8 cellular contexts compared by ENCODE assay signal in the genomic region with DNA sequence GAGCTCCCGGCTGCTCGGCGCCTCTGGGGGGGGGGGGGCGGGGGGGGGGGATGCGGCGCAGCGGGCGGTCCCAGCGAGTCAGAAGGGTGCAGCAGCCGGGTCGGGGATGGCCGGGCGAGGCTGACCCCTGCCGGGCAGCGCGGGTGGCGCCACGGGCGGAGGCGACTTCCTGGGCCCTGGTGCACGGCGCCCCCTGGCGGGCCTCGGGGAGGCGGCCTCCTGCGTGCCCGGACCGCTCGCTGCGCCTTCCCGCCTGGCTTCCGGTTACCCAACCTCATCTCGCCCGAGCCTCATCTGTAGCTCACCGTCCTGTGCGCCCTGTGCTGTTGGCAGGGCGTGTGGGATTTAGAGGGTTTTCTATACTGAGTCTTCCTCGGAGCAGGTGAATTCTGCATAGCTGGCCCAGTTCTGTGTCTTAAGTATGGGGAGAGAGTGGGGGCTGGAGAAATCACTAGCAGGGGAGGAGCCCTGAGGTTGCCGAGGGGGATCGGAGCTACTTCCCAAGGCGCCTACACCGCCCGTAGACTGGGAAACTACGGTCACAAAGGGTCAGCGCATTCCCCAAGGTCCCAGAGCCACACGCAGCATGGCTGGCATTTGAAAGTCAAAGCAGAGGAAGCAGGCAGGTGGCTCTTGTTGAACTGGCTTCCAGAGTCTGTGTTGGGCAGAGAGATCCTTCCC. TPM values are rescaled to one million over a fixed set of nuclear protein-coding genes. Genes with fewer than 3 reads are reported as not detected.
DNase-seq lines count a peak whose midpoint lies in the region; ATAC-seq and TF ChIP-seq lines count a peak whose summit lies in the region.

No MANE protein-coding gene starts in this region.

- no TSS peak for BruUV-seq in mammary epithelial cell (replicated peaks; lab: Mats Ljungman, UMichigan)

- dilution Hi-C loops in mammary epithelial cell (cut with HindIII; ENCODE audit: low sequenced_read_pairs) = no loop called here

- H2AFZ ChIP-seq in mammary epithelial cell (ENCODE audit: low read depth, low read length) (peak overlapping the region; percentile 93), smooth muscle cell (ENCODE audit: low read depth) (peak overlapping the region; percentile 85)

- H3K27me3 ChIP-seq in mammary epithelial cell (ENCODE audit: insufficient read depth, low read length) (no peaks in the 10 kb centered on the region), smooth muscle cell (ENCODE audit: low read depth) (peaks cover 46% of the 10 kb centered on the region)

- no peak overlapping the region for H3K9ac ChIP-seq in mammary epithelial cell (ENCODE audit: insufficient read depth, low read length)
- H3K9ac ChIP-seq in smooth muscle cell (ENCODE audit: low read depth) = no peak overlapping the region

- H3K9me3 ChIP-seq in mammary epithelial cell (replicated peaks; ENCODE audit: insufficient read depth, low read length) (no peaks in the 10 kb centered on the region), smooth muscle cell (replicated peaks; ENCODE audit: low read depth) (no peaks in the 10 kb centered on the region)

- H3K36me3 ChIP-seq in mammary epithelial cell (ENCODE audit: insufficient read depth, low read length) (no peaks in the 10 kb centered on the region), smooth muscle cell (ENCODE audit: low read depth) (no peaks in the 10 kb centered on the region)

- intact Hi-C loops in mammary epithelial cell (cut with micrococcal nuclease) = loop anchor here (1.0 to 10.0 kb wide), 8 partner anchors 48 to 751 kb away; no protein-coding TSS in a partner anchor

- ATAC-seq in HG02943 (IDR thresholded peaks at IDR 0.05; ENCODE audit: low read depth, unreplicated experiment) = peak; percentile 78

- DNase-seq in SIG-M5 treated with dmso at 0.1 percent for 504 hours (lab: John Stamatoyannopoulos, UW; ENCODE audit: unreplicated experiment) (peak; percentile 71), SIG-M5 (lab: John Stamatoyannopoulos, UW) (no peak), NCI-H1694 treated with DMSO at 0.1 percent for 48 hours (lab: John Stamatoyannopoulos, UW) (peak; percentile 71), mammary epithelial cell (peak; percentile 85), inferior parietal cortex (ENCODE audit: extremely low spot score) (peak; percentile 84), smooth muscle cell (lab: John Stamatoyannopoulos, UW; ENCODE audit: unreplicated experiment) (peak; percentile 80)

- H3K4me3 ChIP-seq in WI38 (ENCODE audit: low read depth, low read length) (peak overlapping the region; percentile 56), mammary epithelial cell (replicated peaks in 1 of 3; ENCODE audit: insufficient read depth in 1 of 3, low read depth in 2 of 3, low read length in 3 of 3) (peak overlapping the region; percentile 30 to 70 (median 59)), smooth muscle cell (peak overlapping the region; percentile 49)

- H3K4me1 ChIP-seq in mammary epithelial cell (ENCODE audit: insufficient read depth, low read length) (peaks cover 16% of the 10 kb centered on the region), smooth muscle cell (ENCODE audit: low read depth) (no peaks in the 10 kb centered on the region)

- H3K27ac ChIP-seq in mammary epithelial cell (ENCODE audit: insufficient read depth, low read depth, low read length) = no peak overlapping the region
- no peak overlapping the region for H3K27ac ChIP-seq in smooth muscle cell (ENCODE audit: low read depth)

- TF ChIP-seq CTCF in WI38 (IDR thresholded peaks at IDR 0.05; ENCODE audit: low read depth, low read length) (peak; percentile 79), mammary epithelial cell (conservative IDR thresholded peaks at IDR 0.05 in 1 of 2, IDR thresholded peaks at IDR 0.05 in 1 of 2; ENCODE audit: extremely low read depth in 1 of 2, insufficient read depth in 1 of 2, low read depth in 1 of 2, low read length in 2 of 2) (peak; percentile 85), smooth muscle cell (IDR thresholded peaks at IDR 0.05; ENCODE audit: borderline replicate concordance, insufficient read depth, poor library complexity, severe bottlenecking) (peak; percentile 96)

- H3K4me2 ChIP-seq in mammary epithelial cell (ENCODE audit: insufficient read depth, low read depth, low read length) = peak overlapping the region; percentile 98
- H3K4me2 ChIP-seq in smooth muscle cell = peak overlapping the region; percentile 89

- WGBS in mammary epithelial cell (ENCODE audit: low coverage, missing lambda C conversion rate) = 6% methylated on average over 8 of the region's 46 CpGs
- 4% methylated on average over 40 of the region's 46 CpGs for WGBS in smooth muscle cell (ENCODE audit: low lambda C conversion rate)

- H4K20me1 ChIP-seq in mammary epithelial cell (ENCODE audit: insufficient read depth, low read length) (no peaks in the 10 kb centered on the region), smooth muscle cell (ENCODE audit: low read depth) (no peaks in the 10 kb centered on the region)

- CTCF ChIA-PET in mammary epithelial cell (lab: Charles Lee; ENCODE audit: low non-redundant PET) = interaction anchor here (0.5 to 2.0 kb wide), 50 partner anchors 9 to 1405 kb away, joined by 3 to 41 read pairs (median 5); a partner anchor contains a TSS

- in situ Hi-C loops in mammary epithelial cell (cut with MboI; ENCODE audit: low sequenced_read_pairs in 2 of 2) = loop anchor here (5.0 to 25.0 kb wide), 3 partner anchors 212 to 856 kb away; no protein-coding TSS in a partner anchor

- H3K79me2 ChIP-seq in mammary epithelial cell (ENCODE audit: insufficient read depth, low read length) (no peaks in the 10 kb centered on the region), smooth muscle cell (ENCODE audit: low read depth) (no peaks in the 10 kb centered on the region)

- H3F3A ChIP-seq in smooth muscle cell (ENCODE audit: low read depth) = no peaks in the 10 kb centered on the region

RNA-seq across cellular contexts. Expression of a gene that starts 28.3 kb away (rescaled TPM):
- total RNA-seq in mammary epithelial cell = under 1 TPM in 1 of 2 donors, not detected in 1; 0.19 TPM
- 0.03 TPM for polyA plus RNA-seq in mammary epithelial cell
- not detected for polyA minus RNA-seq in mammary epithelial cell
- total RNA-seq in smooth muscle cell = not detected in 2 replicates
- polyA plus RNA-seq in smooth muscle cell = not detected in 2 replicates

RNA-seq across cellular contexts. Expression of a gene that starts 51.5 kb away (rescaled TPM):
- total RNA-seq in mammary epithelial cell = 10 to 100 TPM; 32.7 to 44.3 TPM
- 10.1 TPM for polyA plus RNA-seq in mammary epithelial cell
- polyA minus RNA-seq in mammary epithelial cell = 9.8 TPM
- 8.8 and 9.9 TPM in 2 replicates for total RNA-seq in smooth muscle cell
- polyA plus RNA-seq in smooth muscle cell = 1.8 and 2.4 TPM in 2 replicates
